12 cellular contexts compared by ENCODE assay signal in genomic region chr6:7640607-7641577, GRCh38. TPM values are rescaled to one million over a fixed set of nuclear protein-coding genes. Genes with fewer than 3 reads are reported as not detected.
DNase-seq lines count a peak whose midpoint lies in the region; ATAC-seq and TF ChIP-seq lines count a peak whose summit lies in the region.
"Had no signal": no experiment of that assay in that cellular context is flagged by ENCODE, and none has a peak within 500 bp of the region (broad histone marks: within the 10 kb centered on the region; RNA-seq: fewer than 3 reads in every experiment).

No MANE protein-coding gene starts in this region.

- H3K4me1 ChIP-seq in Panc1 (ENCODE audit: control insufficient read depth, insufficient read depth, low read length) (no peaks in the 10 kb centered on the region), osteoblast (ENCODE audit: insufficient read depth, low read length) (peaks cover 12% of the 10 kb centered on the region)

- no peak overlapping the region; the same call in 1 of the 2 replicates for H3K27ac ChIP-seq in Panc1 (ENCODE audit: low read length)
- H3K27ac ChIP-seq in osteoblast (ENCODE audit: low read depth, low read length) = peak overlapping the region; percentile 50

- H2AFZ ChIP-seq in osteoblast (ENCODE audit: low read length) = no peak overlapping the region

- no peaks in the 10 kb centered on the region for H3K36me3 Mint-ChIP-seq in activated T-helper 17 cell treated with anti-CD3 and anti-CD28 coated beads, Interleukin-2, amount 50 U/mL, for 72 hours (ENCODE audit: low read depth)
- H3K36me3 Mint-ChIP-seq in activated naive CD4-positive, alpha-beta T cell treated with anti-CD3 and anti-CD28 coated beads, Interleukin-2, amount 50 U/mL, for 72 hours = no peaks in the 10 kb centered on the region

- no peak overlapping the region for H3K4me3 ChIP-seq in Panc1 (ENCODE audit: low read depth in 2 of 2, low read length in 2 of 2)
- H3K4me3 ChIP-seq in osteoblast (ENCODE audit: insufficient read depth, low read length) = no peak overlapping the region

- no peak overlapping the region for H3K27ac Mint-ChIP-seq in activated T-helper 17 cell treated with anti-CD3 and anti-CD28 coated beads, Interleukin-2, amount 50 U/mL, for 72 hours
- no peak overlapping the region for H3K27ac Mint-ChIP-seq in activated naive CD4-positive, alpha-beta T cell treated with anti-CD3 and anti-CD28 coated beads, Interleukin-2, amount 50 U/mL, for 72 hours
- H3K27ac Mint-ChIP-seq: activated T-helper 1 cell treated with anti-CD3 and anti-CD28 coated beads, Interleukin-12 subunit alpha, Interleukin-12 subunit beta, Interleukin-2, Interleukin-4 antibody, amounts not matched to agents 30 ng/mL and 10 ng/mL and 1 ng/mL, durations not matched to agents 14 hours and 24 hours and 36 hours; stimulated activated naive CD8-positive, alpha-beta T cell treated with anti-CD3 and anti-CD28 coated beads, Interleukin-15, amount 100 ng/mL, for 72 hours had no signal

- DNase-seq in GM03348 (ENCODE audit: low spot score) = peak; percentile 66
- DNase-seq in Panc1 (ENCODE audit: low read depth, low spot score) = no peak
- peak; percentile 91 for DNase-seq in osteoblast (ENCODE audit: insufficient read length, low spot score, missing footprints)
- DNase-seq in left lobe of liver (ENCODE audit: low spot score) = no peak
- no peak for DNase-seq in activated naive CD4-positive, alpha-beta T cell treated with anti-CD3 and anti-CD28 coated beads, Interleukin-2, amount 50 U/mL, for 72 hours (ENCODE audit: low spot score in 2 of 2)
- DNase-seq: GOT3; NCI-H1105; stimulated activated naive CD8-positive, alpha-beta T cell treated with anti-CD3 and anti-CD28 coated beads, Interleukin-15, amount 100 ng/mL, for 72 hours had no signal

- peaks cover 8% of the 10 kb centered on the region for H3K27me3 Mint-ChIP-seq in activated T-helper 17 cell treated with anti-CD3 and anti-CD28 coated beads, Interleukin-2, amount 50 U/mL, for 72 hours
- H3K27me3 Mint-ChIP-seq: stimulated activated naive CD8-positive, alpha-beta T cell treated with anti-CD3 and anti-CD28 coated beads, Interleukin-15, amount 100 ng/mL, for 72 hours had no signal

- H3K9me3 ChIP-seq in Panc1 (ENCODE audit: control insufficient read depth, insufficient read depth, low read depth, low read length) (no peaks in the 10 kb centered on the region; the same call in 1 of the 2 replicates), osteoblast (ENCODE audit: low read depth, low read length) (no peaks in the 10 kb centered on the region)

- POLR2A ChIA-PET in Panc1 (lab: Charles Lee) = interaction anchor here (0.7 kb wide), 1 partner anchor 369 kb away, joined by 8 read pairs; no protein-coding TSS in a partner anchor

- CTCF ChIA-PET in Panc1 (lab: Charles Lee) = interaction anchor here (0.5 kb wide), 1 partner anchor 53 kb away, joined by 4 read pairs; no protein-coding TSS in a partner anchor

- no peaks in the 10 kb centered on the region for H3K9me3 Mint-ChIP-seq in activated T-helper 17 cell treated with anti-CD3 and anti-CD28 coated beads, Interleukin-2, amount 50 U/mL, for 72 hours
- H3K9me3 Mint-ChIP-seq in activated naive CD4-positive, alpha-beta T cell treated with anti-CD3 and anti-CD28 coated beads, Interleukin-2, amount 50 U/mL, for 72 hours = peaks cover 0 to 5% of the 10 kb centered on the region in 2 donors
- H3K9me3 Mint-ChIP-seq: activated T-helper 1 cell treated with anti-CD3 and anti-CD28 coated beads, Interleukin-12 subunit alpha, Interleukin-12 subunit beta, Interleukin-2, Interleukin-4 antibody, amounts not matched to agents 30 ng/mL and 10 ng/mL and 1 ng/mL, durations not matched to agents 14 hours and 24 hours and 36 hours; stimulated activated naive CD8-positive, alpha-beta T cell treated with anti-CD3 and anti-CD28 coated beads, Interleukin-15, amount 100 ng/mL, for 72 hours had no signal

- H3K79me2 ChIP-seq in osteoblast (ENCODE audit: insufficient read depth, low read length) = no peaks in the 10 kb centered on the region

- no peaks in the 10 kb centered on the region for H3K4me1 Mint-ChIP-seq in activated T-helper 17 cell treated with anti-CD3 and anti-CD28 coated beads, Interleukin-2, amount 50 U/mL, for 72 hours
- H3K4me1 Mint-ChIP-seq: stimulated activated naive CD8-positive, alpha-beta T cell treated with anti-CD3 and anti-CD28 coated beads, Interleukin-15, amount 100 ng/mL, for 72 hours had no signal

- in situ Hi-C loops in Panc1 (cut with HindIII; ENCODE audit: low pct_unique_long_range_greater_than_20kb, low sequenced_read_pairs) = no loop called here

- H4K20me1 ChIP-seq in osteoblast (ENCODE audit: insufficient read depth, low read length) = no peaks in the 10 kb centered on the region

- intact Hi-C loops in Panc1 (cut with micrococcal nuclease; ENCODE audit: unreplicated experiment) = no loop called here

- H3K4me3 Mint-ChIP-seq in activated T-helper 17 cell treated with anti-CD3 and anti-CD28 coated beads, Interleukin-2, amount 50 U/mL, for 72 hours = no peak overlapping the region
- H3K4me3 Mint-ChIP-seq: activated T-helper 1 cell treated with anti-CD3 and anti-CD28 coated beads, Interleukin-12 subunit alpha, Interleukin-12 subunit beta, Interleukin-2, Interleukin-4 antibody, amounts not matched to agents 30 ng/mL and 10 ng/mL and 1 ng/mL, durations not matched to agents 14 hours and 24 hours and 36 hours; stimulated activated naive CD8-positive, alpha-beta T cell treated with anti-CD3 and anti-CD28 coated beads, Interleukin-15, amount 100 ng/mL, for 72 hours had no signal

- H3K36me3 ChIP-seq in Panc1 (ENCODE audit: control insufficient read depth, insufficient read depth, low read length) (no peaks in the 10 kb centered on the region), osteoblast (ENCODE audit: insufficient read depth, low read length) (no peaks in the 10 kb centered on the region)

- peak overlapping the region; percentile 6 for H3K4me2 ChIP-seq in osteoblast (ENCODE audit: insufficient read depth, low read length)

- BruUV-seq in Panc1 (replicated peaks; lab: Mats Ljungman, UMichigan) = no TSS peak

- ATAC-seq in Panc1 (peak; percentile 89), esophagus mucosa (peak; percentile 47), left lobe of liver (no peak), HG03196 (IDR thresholded peaks at IDR 0.05; ENCODE audit: unreplicated experiment) (no peak)
- ATAC-seq in activated T-helper 17 cell treated with anti-CD3 and anti-CD28 coated beads, Interleukin-2, amount 50 U/mL, for 72 hours (replicated peaks) = no peak
- no peak for ATAC-seq in activated naive CD4-positive, alpha-beta T cell treated with anti-CD3 and anti-CD28 coated beads, Interleukin-2, amount 50 U/mL, for 72 hours
- ATAC-seq: stimulated activated naive CD8-positive, alpha-beta T cell treated with anti-CD3 and anti-CD28 coated beads, Interleukin-15, amount 100 ng/mL, for 72 hours had no signal

- H3K27me3 ChIP-seq in Panc1 (ENCODE audit: control insufficient read depth, insufficient read depth, low read length) = no peaks in the 10 kb centered on the region
- no peaks in the 10 kb centered on the region for H3K27me3 ChIP-seq in osteoblast (ENCODE audit: insufficient read depth, low read length)

- TF ChIP-seq CTCF in Panc1 (IDR thresholded peaks at IDR 0.05) (no peak), osteoblast (IDR thresholded peaks at IDR 0.05; ENCODE audit: extremely low read depth, low read depth, low read length) (no peak)

RNA-seq across cellular contexts. Expression of gene SNRNP48, which starts 50.9 kb away (rescaled TPM):
- total RNA-seq in Panc1 (2021; ENCODE audit: unreplicated experiment) (10.7 TPM), esophagus mucosa (6.4 TPM), osteoblast (15.9 and 19.7 TPM in 2 replicates), left lobe of liver (7.6 TPM)
- 5.6 TPM for polyA plus RNA-seq in Panc1 (2012; ENCODE audit: insufficient read length)
- 10 to 100 TPM; 16.9 to 17.7 TPM for total RNA-seq in activated T-helper 17 cell treated with anti-CD3 and anti-CD28 coated beads, Interleukin-2, amount 50 U/mL, for 72 hours
- 10 to 100 TPM; 20.3 to 31.1 TPM for total RNA-seq in activated naive CD4-positive, alpha-beta T cell treated with anti-CD3 and anti-CD28 coated beads, Interleukin-2, amount 50 U/mL, for 72 hours

Comparison
In these comparisons a context has a peak if more than half of its experiments do, and no peak if none do; other contexts are left out.
1. DNase-seq: peak in GM03348 (single experiment) and osteoblast (single experiment); none in Panc1 (single experiment), left lobe of liver (single experiment) and activated naive CD4-positive, alpha-beta T cell treated with anti-CD3 and anti-CD28 coated beads, Interleukin-2, amount 50 U/mL, for 72 hours (0 of 2).
2. ATAC-seq: peak in Panc1 (single experiment) and esophagus mucosa (single experiment); none in left lobe of liver (single experiment), activated T-helper 17 cell treated with anti-CD3 and anti-CD28 coated beads, Interleukin-2, amount 50 U/mL, for 72 hours (single experiment), HG03196 (single experiment) and activated naive CD4-positive, alpha-beta T cell treated with anti-CD3 and anti-CD28 coated beads, Interleukin-2, amount 50 U/mL, for 72 hours (0 of 2).